In the genomic region with DNA sequence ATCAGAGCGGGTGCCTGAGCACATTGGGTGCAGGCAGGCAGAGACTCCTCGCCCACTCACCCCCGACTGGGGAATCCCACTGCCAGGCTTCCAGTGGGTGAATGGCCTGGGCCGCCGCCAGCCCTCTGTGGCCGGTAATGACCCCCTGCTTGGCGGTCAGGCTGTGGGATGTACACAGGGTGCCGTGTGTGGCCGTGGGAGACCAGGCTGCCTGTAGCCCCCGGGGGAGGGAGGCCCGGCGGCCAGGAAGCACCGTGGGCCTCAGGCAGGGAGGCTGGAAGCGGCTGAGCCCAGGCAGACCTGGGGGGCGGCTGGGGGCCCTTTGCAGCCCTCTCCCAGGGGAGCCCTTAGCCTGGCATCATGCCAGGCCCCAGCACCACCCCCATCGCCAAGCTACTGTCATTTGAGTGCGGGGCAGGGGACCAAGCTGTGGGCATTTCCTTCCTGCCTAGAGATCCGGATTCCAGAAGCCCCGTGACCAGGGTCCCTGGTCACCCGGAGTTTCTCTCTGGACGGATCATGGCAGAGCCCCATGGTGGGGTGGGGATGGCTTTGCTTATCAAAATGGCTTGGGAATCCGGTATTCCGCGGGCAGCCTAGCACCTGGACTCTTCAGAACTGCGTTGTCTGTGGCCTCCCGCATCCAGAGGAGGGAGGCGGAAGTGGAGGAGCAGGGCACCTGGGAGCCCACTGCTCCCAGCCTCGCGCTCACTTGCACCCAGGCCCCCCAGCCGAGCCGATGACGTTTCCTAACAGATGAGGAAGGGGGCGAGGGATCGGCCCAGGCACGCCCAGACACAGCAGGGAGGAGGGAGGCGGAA, we compare ENCODE assay signal across 8 cellular contexts. TPM values are rescaled to one million over a fixed set of nuclear protein-coding genes. Genes with fewer than 3 reads are reported as not detected.
A peak's percentile ranks its signal among the peaks of the same experiment; 100 is the strongest.
DNase-seq lines count a peak whose midpoint lies in the region; ATAC-seq and TF ChIP-seq lines count a peak whose summit lies in the region.

No MANE protein-coding gene starts in this region.

- H3K4me3 Mint-ChIP-seq in immature natural killer cell, result peak overlapping the region; percentile 85 to 91 (median 89)

- peaks cover 0 to 4% (median 2%) of the 10 kb centered on the region in 3 donors for H3K27me3 Mint-ChIP-seq in immature natural killer cell (ENCODE audit: low read depth in 3 of 3)

- peak; percentile 53 for DNase-seq in GF-D8 (lab: John Stamatoyannopoulos, UW)
- DNase-seq in T follicular helper cell (ENCODE audit: low read depth), result peak; percentile 18
- peak; percentile 57 to 73 (median 71) for DNase-seq in body of pancreas
- DNase-seq in immature natural killer cell, result peak; percentile 45 to 63 (median 45)
- DNase-seq in smooth muscle cell (lab: John Stamatoyannopoulos, UW; ENCODE audit: unreplicated experiment), result peak; percentile 62

- no peaks in the 10 kb centered on the region for H3K9me3 Mint-ChIP-seq in immature natural killer cell

- no peak overlapping the region for H3K9ac ChIP-seq in KMS-11
- H3K9ac ChIP-seq in smooth muscle cell (ENCODE audit: low read depth), result peak overlapping the region; percentile 96

- no peaks in the 10 kb centered on the region for H3K79me2 ChIP-seq in KMS-11 (ENCODE audit: insufficient read depth, low read depth)
- H3K79me2 ChIP-seq in smooth muscle cell (ENCODE audit: low read depth), result peaks cover 55% of the 10 kb centered on the region

- H3F3A ChIP-seq in smooth muscle cell (ENCODE audit: low read depth), result peaks cover 12% of the 10 kb centered on the region

- H3K27ac Mint-ChIP-seq in immature natural killer cell, result peak overlapping the region; percentile 23 to 89 (median 80)

- no peak overlapping the region for H3K4me3 ChIP-seq in KMS-11 (IDR thresholded peaks at IDR 0.05; ENCODE audit: insufficient read depth, low read depth, low read length)
- no peak overlapping the region for H3K4me3 ChIP-seq in body of pancreas
- H3K4me3 ChIP-seq in smooth muscle cell, result peak overlapping the region; percentile 84

- H2AFZ ChIP-seq in KMS-11 (ENCODE audit: low read depth) (no peak overlapping the region), smooth muscle cell (ENCODE audit: low read depth) (no peak overlapping the region)

- H4K20me1 ChIP-seq in KMS-11 (ENCODE audit: insufficient read depth) (no peaks in the 10 kb centered on the region), smooth muscle cell (ENCODE audit: low read depth) (peaks cover 57% of the 10 kb centered on the region)

- H3K4me1 ChIP-seq in KMS-11 (ENCODE audit: low read depth, poor library complexity, severe bottlenecking) (no peaks in the 10 kb centered on the region), body of pancreas (peaks cover 55% of the 10 kb centered on the region), smooth muscle cell (ENCODE audit: low read depth) (peaks cover 10% of the 10 kb centered on the region)

- H3K36me3 Mint-ChIP-seq in immature natural killer cell, result no peaks in the 10 kb centered on the region

- ATAC-seq in body of pancreas, result peak; percentile 12
- ATAC-seq in HG03280 (IDR thresholded peaks at IDR 0.05; ENCODE audit: unreplicated experiment), result no peak
- no peak for ATAC-seq in GM18873 (IDR thresholded peaks at IDR 0.05; ENCODE audit: low FRiP score, unreplicated experiment)

- intact Hi-C loops in body of pancreas (cut with DNase I), result no loop called here

- H3K27me3 ChIP-seq in KMS-11 (ENCODE audit: insufficient read depth, low read depth) (peaks cover 70% of the 10 kb centered on the region), body of pancreas (no peaks in the 10 kb centered on the region), smooth muscle cell (ENCODE audit: low read depth) (no peaks in the 10 kb centered on the region)

- WGBS in body of pancreas, 2 donors, result 25 to 34% methylated on average over 12 to 36 of the region's 36 CpGs
- 1% methylated on average over 35 of the region's 36 CpGs for WGBS in smooth muscle cell (ENCODE audit: low lambda C conversion rate)

- H3K9me3 ChIP-seq in body of pancreas (no peaks in the 10 kb centered on the region), smooth muscle cell (replicated peaks; ENCODE audit: low read depth) (no peaks in the 10 kb centered on the region)

- no peak for TF ChIP-seq CTCF in KMS-11 (conservative IDR thresholded peaks at IDR 0.05; ENCODE audit: low read depth, low read length)
- TF ChIP-seq CTCF in body of pancreas (IDR thresholded peaks at IDR 0.05), result no peak
- TF ChIP-seq CTCF in smooth muscle cell (IDR thresholded peaks at IDR 0.05; ENCODE audit: borderline replicate concordance, insufficient read depth, poor library complexity, severe bottlenecking), result no peak

- H3K4me2 ChIP-seq in KMS-11 (peak overlapping the region; percentile 78; the same call in 1 of the 2 replicates), smooth muscle cell (peak overlapping the region; percentile 99)

- H3K27ac ChIP-seq in KMS-11 (no peak overlapping the region), body of pancreas (peak overlapping the region; percentile 33 to 86 (median 82)), smooth muscle cell (ENCODE audit: low read depth) (peak overlapping the region; percentile 93)

- TF ChIP-seq POLR2A in body of pancreas (IDR thresholded peaks at IDR 0.05), result peak; percentile 23 to 45 (median 43)

- H3K36me3 ChIP-seq in KMS-11 (ENCODE audit: insufficient read depth), result no peaks in the 10 kb centered on the region
- no peaks in the 10 kb centered on the region for H3K36me3 ChIP-seq in body of pancreas (replicated peaks in 1 of 2; ENCODE audit: insufficient read depth in 1 of 2, low read depth in 2 of 2)
- H3K36me3 ChIP-seq in smooth muscle cell (ENCODE audit: low read depth), result no peaks in the 10 kb centered on the region

- H3K4me1 Mint-ChIP-seq in immature natural killer cell, result peaks cover 18 to 34% of the 10 kb centered on the region in 2 donors

RNA-seq across cellular contexts. Expression of a gene that starts 1.1 kb away (rescaled TPM):
- total RNA-seq in body of pancreas, result 10 to 100 TPM; 11.2 to 32.0 TPM
- polyA plus RNA-seq in immature natural killer cell, result 1 to 10 TPM; 1.3 to 3.2 (median 1.6) TPM
- 42.9 and 51.5 TPM in 2 replicates for total RNA-seq in smooth muscle cell
- polyA plus RNA-seq in smooth muscle cell, result 153 and 179 TPM in 2 replicates

RNA-seq across cellular contexts. Expression of a gene that starts 55.1 kb away (rescaled TPM):
- not detected for total RNA-seq in body of pancreas
- under 1 TPM in 1 of 3 donors, not detected in 2; 0.11 TPM for polyA plus RNA-seq in immature natural killer cell
- total RNA-seq in smooth muscle cell, result 1.1 and 1.4 TPM in 2 replicates
- polyA plus RNA-seq in smooth muscle cell, result 0.63 and 2.4 TPM in 2 replicates

Comparison
In these comparisons a context has a peak if more than half of its experiments do, and no peak if none do; other contexts are left out.
1. DNase-seq: peak in every context shown above with its lines; median percentile 71 in body of pancreas; 62 in smooth muscle cell; 53 in GF-D8; 45 in immature natural killer cell; 18 in T follicular helper cell.